Comparison of ENCODE assay signal across 14 cellular contexts in the genomic region with DNA sequence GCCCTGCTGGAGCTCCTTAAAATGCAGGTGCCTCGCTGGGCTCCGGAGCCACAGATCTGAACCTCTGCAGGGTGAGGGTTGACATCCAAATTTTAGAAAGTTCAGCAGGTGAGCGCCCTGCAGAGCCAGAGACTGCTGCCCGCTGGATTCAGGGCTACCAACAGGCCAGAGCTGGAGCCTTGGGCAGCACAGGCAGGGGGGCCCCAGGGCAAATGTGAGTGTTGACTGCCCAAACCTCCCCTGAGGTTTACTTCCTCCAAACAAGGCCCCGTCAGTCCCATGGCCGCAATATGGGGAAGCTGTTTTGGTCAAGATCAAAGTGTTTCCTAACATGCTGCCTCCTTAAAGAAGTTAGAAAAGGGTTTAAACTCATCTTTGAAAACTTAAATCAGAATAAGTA. TPM values are rescaled to one million over a fixed set of nuclear protein-coding genes. Genes with fewer than 3 reads are reported as not detected.
DNase-seq lines count a peak whose midpoint lies in the region; ATAC-seq and TF ChIP-seq lines count a peak whose summit lies in the region.
"Had no signal": no experiment of that assay in that cellular context is flagged by ENCODE, and none has a peak within 500 bp of the region (broad histone marks: within the 10 kb centered on the region; RNA-seq: fewer than 3 reads in every experiment).

No MANE protein-coding gene starts in this region.

- H3K36me3 Mint-ChIP-seq in HFFc6 (ENCODE audit: low read depth) (peaks cover 66% of the 10 kb centered on the region), immature natural killer cell (peaks cover 16 to 44% (median 17%) of the 10 kb centered on the region in 3 donors)

- no peak for DNase-seq in HFFc6
- DNase-seq in RWPE1 (ENCODE audit: low spot score) = no peak
- peak in 1 of 3 donors; percentile 75 for DNase-seq in right cardiac atrium
- peak in 1 of 2 donors; percentile 33 for DNase-seq in gastrocnemius medialis
- DNase-seq in activated CD8-positive, alpha-beta memory T cell treated with anti-CD3 and anti-CD28 coated beads, Interleukin-2, amount 50 U/mL, for 48 hours = no peak
- no peak for DNase-seq in H7
- no peak for DNase-seq in immature natural killer cell
- DNase-seq: activated CD4-positive, alpha-beta memory T cell treated with anti-CD3 and anti-CD28 coated beads, Interleukin-2, amount 10 ng/mL, durations not matched to agents 7 days and 5 days; activated naive CD4-positive, alpha-beta T cell; H9; hippocampal formation had no signal

- ATAC-seq in right cardiac atrium (peak; percentile 43 to 48), gastrocnemius medialis (no peak), GM19035 (IDR thresholded peaks at IDR 0.05; ENCODE audit: unreplicated experiment) (no peak)

- peak overlapping the region; percentile 56 for H3K27ac Mint-ChIP-seq in HFFc6
- no peak overlapping the region for H3K27ac Mint-ChIP-seq in immature natural killer cell
- H3K27ac Mint-ChIP-seq: activated CD4-positive, alpha-beta memory T cell treated with anti-CD3 and anti-CD28 coated beads, Interleukin-2, amount 10 ng/mL, durations not matched to agents 7 days and 5 days had no signal

- H3K9me3 ChIP-seq in right cardiac atrium (ENCODE audit: control insufficient read depth, low read length) (no peaks in the 10 kb centered on the region), gastrocnemius medialis (no peaks in the 10 kb centered on the region)

- TF ChIP-seq CTCF in HFFc6 (IDR thresholded peaks at IDR 0.05) = no peak
- TF ChIP-seq CTCF in RWPE1 (conservative IDR thresholded peaks at IDR 0.05; ENCODE audit: low read depth) = no peak
- no peak for TF ChIP-seq CTCF in gastrocnemius medialis (IDR thresholded peaks at IDR 0.05 in 4 of 5, conservative IDR thresholded peaks at IDR 0.05 in 1 of 5)

- H3K27me3 ChIP-seq in right cardiac atrium (ENCODE audit: control insufficient read depth, insufficient read depth) (no peaks in the 10 kb centered on the region), gastrocnemius medialis (no peaks in the 10 kb centered on the region), H7 (ENCODE audit: control insufficient read depth, insufficient read depth, low read length) (no peaks in the 10 kb centered on the region)

- peaks cover 0 to 22% of the 10 kb centered on the region in 2 donors for H3K36me3 ChIP-seq in gastrocnemius medialis
- H3K36me3 ChIP-seq in H7 (replicated peaks; ENCODE audit: control insufficient read depth, insufficient read depth, low read length) = peaks cover 14% of the 10 kb centered on the region

- no peak overlapping the region for H3K4me3 Mint-ChIP-seq in HFFc6
- no peak overlapping the region for H3K4me3 Mint-ChIP-seq in immature natural killer cell
- H3K4me3 Mint-ChIP-seq: activated CD4-positive, alpha-beta memory T cell treated with anti-CD3 and anti-CD28 coated beads, Interleukin-2, amount 10 ng/mL, durations not matched to agents 7 days and 5 days; H9 had no signal

- CTCF ChIA-PET in RWPE1 (lab: Yijun Ruan, JAX) = interaction anchor here (0.7 to 1.2 kb wide), 3 partner anchors 10 to 392 kb away, joined by 3 to 6 read pairs (median 4); no protein-coding TSS in a partner anchor

- intact Hi-C loops in right cardiac atrium (cut with DNase I) = no loop called here
- intact Hi-C loops in gastrocnemius medialis (cut with DNase I; ENCODE audit: low total_unique reads) = loop anchor here (2.0 kb wide), 1 partner anchor 103 kb away; no protein-coding TSS in a partner anchor

- H3K4me3 ChIP-seq in right cardiac atrium (ENCODE audit: low read length) (no peak overlapping the region), gastrocnemius medialis (no peak overlapping the region), H7 (ENCODE audit: insufficient read depth, low read depth, low read length) (no peak overlapping the region)

- H3K4me1 ChIP-seq in right cardiac atrium (ENCODE audit: control insufficient read depth, insufficient read depth, low read length) = peaks cover 2% of the 10 kb centered on the region
- peaks cover 39 to 42% of the 10 kb centered on the region in 2 donors for H3K4me1 ChIP-seq in gastrocnemius medialis
- H3K4me1 ChIP-seq: parathyroid adenoma had no signal

- H3K27ac ChIP-seq in RWPE1 (peak overlapping the region; percentile 85), right cardiac atrium (ENCODE audit: low read length) (peak overlapping the region; percentile 25), gastrocnemius medialis (peak overlapping the region; percentile 76 to 82 (median 80))
- H3K27ac ChIP-seq: C4-2B, parathyroid adenoma had no signal

- H3K27me3 Mint-ChIP-seq in HFFc6 (ENCODE audit: insufficient read depth) (peaks cover 4% of the 10 kb centered on the region; the same call in 1 of the 2 replicates), immature natural killer cell (ENCODE audit: low read depth in 3 of 3) (peaks cover 0 to 3% (median 2%) of the 10 kb centered on the region in 3 donors)
- H3K27me3 Mint-ChIP-seq: activated CD4-positive, alpha-beta memory T cell treated with anti-CD3 and anti-CD28 coated beads, Interleukin-2, amount 10 ng/mL, durations not matched to agents 7 days and 5 days had no signal

- TF ChIP-seq POLR2A in gastrocnemius medialis (IDR thresholded peaks at IDR 0.05) = no peak

- no peaks in the 10 kb centered on the region for H3K9me3 Mint-ChIP-seq in HFFc6
- no peaks in the 10 kb centered on the region for H3K9me3 Mint-ChIP-seq in immature natural killer cell
- H3K9me3 Mint-ChIP-seq: activated CD4-positive, alpha-beta memory T cell treated with anti-CD3 and anti-CD28 coated beads, Interleukin-2, amount 10 ng/mL, durations not matched to agents 7 days and 5 days; H9 had no signal

- POLR2A ChIA-PET in RWPE1 (lab: Yijun Ruan, JAX; ENCODE audit: low non-redundant PET) = no interaction called here

- peaks cover 69% of the 10 kb centered on the region for H3K4me1 Mint-ChIP-seq in HFFc6 (ENCODE audit: low read depth)
- peaks cover 9 to 25% of the 10 kb centered on the region in 2 donors for H3K4me1 Mint-ChIP-seq in immature natural killer cell

- in situ Hi-C loops in gastrocnemius medialis (cut with MboI; ENCODE audit: low sequenced_read_pairs in 4 of 4) = loop anchor here in 1 of 4 donors (25.0 kb wide), 1 partner anchor 471 kb away; a partner anchor contains a TSS

- 85% methylated on average over 6 of the region's 6 CpGs for WGBS in right cardiac atrium

RNA-seq across cellular contexts. Expression of a gene that starts 28.0 kb away (rescaled TPM):
- total RNA-seq in HFFc6 (2021; fragmentation: NEBNext Ultra II Directional; extraction: Animal tissue kit (Norgen Biotek cat#: 25700)) = 10 to 100 TPM; 73.9 to 90.4 (median 78.1) TPM
- total RNA-seq in right cardiac atrium (10 to 100 TPM; 33.1 to 39.2 (median 36.8) TPM), gastrocnemius medialis (10 to 100 TPM; 55.0 to 93.5 (median 68.4) TPM)
- polyA plus RNA-seq in right cardiac atrium (19.4 TPM), immature natural killer cell (10 to 100 TPM; 28.2 to 46.6 (median 37.2) TPM)
- total RNA-seq in H7 (2014; rRNA removed; shearing (Covaris generic)) = 56.9 and 60.7 TPM in 2 replicates

RNA-seq across cellular contexts. Expression of a gene that starts 44.3 kb away (rescaled TPM):
- 10 to 100 TPM; 12.5 to 15.4 (median 13.8) TPM for total RNA-seq in HFFc6 (2021; fragmentation: NEBNext Ultra II Directional; extraction: Animal tissue kit (Norgen Biotek cat#: 25700))
- total RNA-seq in right cardiac atrium (10 to 100 TPM; 10.9 to 13.5 (median 12.6) TPM), gastrocnemius medialis (10 to 100 TPM in 3 of 4 donors, 1 to 10 TPM in 1; 8.2 to 22.4 (median 21.4) TPM)
- polyA plus RNA-seq in right cardiac atrium (6.7 TPM), immature natural killer cell (1 to 10 TPM in 2 of 3 donors, under 1 TPM in 1; 0.11 to 8.7 (median 4.4) TPM)
- 5.1 and 11.7 TPM in 2 replicates for total RNA-seq in H7 (2014; rRNA removed; shearing (Covaris generic))

Comparison
In these comparisons a context has a peak if more than half of its experiments do, and no peak if none do; other contexts are left out.
1. H3K27ac ChIP-seq: peak in every context shown above with its lines; median percentile 85 in RWPE1; 80 in gastrocnemius medialis; 25 in right cardiac atrium.
2. ATAC-seq: peak in right cardiac atrium (2 of 2); none in gastrocnemius medialis (0 of 2) and GM19035 (single experiment).